ENCODE assay signal across 10 cellular contexts in genomic region chr12:47824198-47824597, GRCh38. TPM values are rescaled to one million over a fixed set of nuclear protein-coding genes. Genes with fewer than 3 reads are reported as not detected.
DNase-seq lines count a peak whose midpoint lies in the region; ATAC-seq and TF ChIP-seq lines count a peak whose summit lies in the region.
"Had no signal": no experiment of that assay in that cellular context is flagged by ENCODE, and none has a peak within 500 bp of the region (broad histone marks: within the 10 kb centered on the region; RNA-seq: fewer than 3 reads in every experiment).

No MANE protein-coding gene starts in this region.

- H3K4me1 Mint-ChIP-seq in activated T-helper 1 cell treated with anti-CD3 and anti-CD28 coated beads, Interleukin-12 subunit alpha, Interleukin-12 subunit beta, Interleukin-2, Interleukin-4 antibody, amounts not matched to agents 30 ng/mL and 10 ng/mL and 1 ng/mL, durations not matched to agents 14 hours and 24 hours and 36 hours (ENCODE audit: low read depth): peaks cover 86% of the 10 kb centered on the region

- H3K27ac ChIP-seq in heart right ventricle (peak overlapping the region in 9 of 10 donors; percentile 49 to 100 (median 98)), mucosa of rectum (ENCODE audit: low read depth in 2 of 2, low read length in 2 of 2) (peak overlapping the region; percentile 9 to 28), upper lobe of right lung (peak overlapping the region; percentile 97)

- DNase-seq in heart right ventricle: no peak
- no peak for DNase-seq in cardiac septum (ENCODE audit: low spot score)
- no peak for DNase-seq in activated T-helper 1 cell treated with anti-CD3 and anti-CD28 coated beads, Interleukin-12 subunit alpha, Interleukin-12 subunit beta, Interleukin-2, Interleukin-4 antibody, amounts not matched to agents 30 ng/mL and 10 ng/mL and 1 ng/mL, durations not matched to agents 14 hours and 24 hours and 36 hours (ENCODE audit: low spot score)
- no peak for DNase-seq in upper lobe of right lung
- no peak for DNase-seq in NCI-H1092 treated with DMSO at 0.1 percent for 48 hours (lab: John Stamatoyannopoulos, UW)
- DNase-seq: AML-193 had no signal

- ATAC-seq in heart right ventricle (no peak), upper lobe of right lung (no peak), GM21576 (IDR thresholded peaks at IDR 0.05; ENCODE audit: unreplicated experiment) (no peak), HG03460 (IDR thresholded peaks at IDR 0.05; ENCODE audit: unreplicated experiment) (no peak)
- ATAC-seq: WTC11 had no signal

- no peaks in the 10 kb centered on the region for H3K9me3 Mint-ChIP-seq in activated T-helper 1 cell treated with anti-CD3 and anti-CD28 coated beads, Interleukin-12 subunit alpha, Interleukin-12 subunit beta, Interleukin-2, Interleukin-4 antibody, amounts not matched to agents 30 ng/mL and 10 ng/mL and 1 ng/mL, durations not matched to agents 14 hours and 24 hours and 36 hours
- H3K9me3 Mint-ChIP-seq: WTC11 had no signal

- H3K36me3 Mint-ChIP-seq in activated T-helper 1 cell treated with anti-CD3 and anti-CD28 coated beads, Interleukin-12 subunit alpha, Interleukin-12 subunit beta, Interleukin-2, Interleukin-4 antibody, amounts not matched to agents 30 ng/mL and 10 ng/mL and 1 ng/mL, durations not matched to agents 14 hours and 24 hours and 36 hours (ENCODE audit: low read depth): peaks cover 15% of the 10 kb centered on the region
- H3K36me3 Mint-ChIP-seq: WTC11 had no signal

- H3K27me3 Mint-ChIP-seq in activated T-helper 1 cell treated with anti-CD3 and anti-CD28 coated beads, Interleukin-12 subunit alpha, Interleukin-12 subunit beta, Interleukin-2, Interleukin-4 antibody, amounts not matched to agents 30 ng/mL and 10 ng/mL and 1 ng/mL, durations not matched to agents 14 hours and 24 hours and 36 hours (ENCODE audit: insufficient read depth): peaks cover 1% of the 10 kb centered on the region

- peak overlapping the region; percentile 5 for H3K4me3 Mint-ChIP-seq in activated T-helper 1 cell treated with anti-CD3 and anti-CD28 coated beads, Interleukin-12 subunit alpha, Interleukin-12 subunit beta, Interleukin-2, Interleukin-4 antibody, amounts not matched to agents 30 ng/mL and 10 ng/mL and 1 ng/mL, durations not matched to agents 14 hours and 24 hours and 36 hours
- H3K4me3 Mint-ChIP-seq: WTC11 had no signal

- no peak overlapping the region for H3K9ac ChIP-seq in mucosa of rectum (ENCODE audit: low read depth in 1 of 2, low read length in 2 of 2)

- H3K9me3 ChIP-seq in heart right ventricle (no peaks in the 10 kb centered on the region), mucosa of rectum (ENCODE audit: control insufficient read depth in 2 of 2, low read length in 2 of 2) (no peaks in the 10 kb centered on the region), upper lobe of right lung (no peaks in the 10 kb centered on the region)

- H3K4me1 ChIP-seq in heart right ventricle (peaks cover 27 to 91% (median 82%) of the 10 kb centered on the region in 9 donors), mucosa of rectum (ENCODE audit: control insufficient read depth in 2 of 2, insufficient read depth in 2 of 2, low read length in 2 of 2) (peaks cover 29 to 33% of the 10 kb centered on the region in 2 donors), upper lobe of right lung (peaks cover 80% of the 10 kb centered on the region)

- intact Hi-C loops in heart right ventricle (cut with DNase I) (loop anchor here in 1 of 10 donors (5.0 kb wide), 1 partner anchor 107 kb away; no protein-coding TSS in a partner anchor), cardiac septum (cut with DNase I) (no loop called here), upper lobe of right lung (cut with DNase I) (no loop called here)
- intact Hi-C loops in activated T-helper 1 cell treated with anti-CD3 and anti-CD28 coated beads, Interleukin-12 subunit alpha, Interleukin-12 subunit beta, Interleukin-2, Interleukin-4 antibody, amounts not matched to agents 30 ng/mL and 10 ng/mL and 1 ng/mL, durations not matched to agents 14 hours and 24 hours and 36 hours (cut with micrococcal nuclease): no loop called here

- H3K27me3 ChIP-seq in heart right ventricle (no peaks in the 10 kb centered on the region), mucosa of rectum (ENCODE audit: control insufficient read depth in 2 of 2, insufficient read depth in 2 of 2, low read length in 2 of 2) (no peaks in the 10 kb centered on the region), upper lobe of right lung (no peaks in the 10 kb centered on the region)

- H3K4me3 ChIP-seq in heart right ventricle: no peak overlapping the region
- no peak overlapping the region for H3K4me3 ChIP-seq in mucosa of rectum (ENCODE audit: low read length in 2 of 2)
- no peak overlapping the region for H3K4me3 ChIP-seq in upper lobe of right lung

- 65 to 75% methylated on average over 2 of the region's 2 CpGs for WGBS in heart right ventricle, 2 donors

- peak overlapping the region; percentile 78 for H3K27ac Mint-ChIP-seq in activated T-helper 1 cell treated with anti-CD3 and anti-CD28 coated beads, Interleukin-12 subunit alpha, Interleukin-12 subunit beta, Interleukin-2, Interleukin-4 antibody, amounts not matched to agents 30 ng/mL and 10 ng/mL and 1 ng/mL, durations not matched to agents 14 hours and 24 hours and 36 hours

- H3K36me3 ChIP-seq in heart right ventricle: no peaks in the 10 kb centered on the region
- H3K36me3 ChIP-seq in mucosa of rectum (ENCODE audit: control insufficient read depth in 2 of 2, insufficient read depth in 2 of 2, low read length in 2 of 2): no peaks in the 10 kb centered on the region
- no peaks in the 10 kb centered on the region for H3K36me3 ChIP-seq in upper lobe of right lung

- TF ChIP-seq CTCF in heart right ventricle (IDR thresholded peaks at IDR 0.05) (no peak), upper lobe of right lung (IDR thresholded peaks at IDR 0.05) (no peak)

RNA-seq across cellular contexts. Expression of gene HDAC7, which starts 4.5 kb away (rescaled TPM):
- total RNA-seq in heart right ventricle (10 to 100 TPM; 26.9 to 50.7 (median 38.5) TPM), cardiac septum (62.7 TPM), upper lobe of right lung (135 TPM)
- 10 to 100 TPM; 40.4 to 75.6 TPM for polyA plus RNA-seq in heart right ventricle
- 453 and 466 TPM in 2 replicates for total RNA-seq in activated T-helper 1 cell treated with anti-CD3 and anti-CD28 coated beads, Interleukin-12 subunit alpha, Interleukin-12 subunit beta, Interleukin-2, Interleukin-4 antibody, amounts not matched to agents 30 ng/mL and 10 ng/mL and 1 ng/mL, durations not matched to agents 14 hours and 24 hours and 36 hours

RNA-seq across cellular contexts. Expression of gene SLC48A1, which starts 51.2 kb away (rescaled TPM):
- total RNA-seq in heart right ventricle (10 to 100 TPM; 18.6 to 31.9 (median 22.1) TPM), cardiac septum (20.7 TPM), upper lobe of right lung (40.9 TPM)
- 10 to 100 TPM; 12.6 to 26.2 TPM for polyA plus RNA-seq in heart right ventricle
- total RNA-seq in activated T-helper 1 cell treated with anti-CD3 and anti-CD28 coated beads, Interleukin-12 subunit alpha, Interleukin-12 subunit beta, Interleukin-2, Interleukin-4 antibody, amounts not matched to agents 30 ng/mL and 10 ng/mL and 1 ng/mL, durations not matched to agents 14 hours and 24 hours and 36 hours: 12.7 TPM in 2 replicates

Comparison
In these comparisons a context has a peak if more than half of its experiments do, and no peak if none do; other contexts are left out.
1. H3K27ac ChIP-seq: peak in every context shown above with its lines; median percentile 98 in heart right ventricle; 97 in upper lobe of right lung; 18 in mucosa of rectum.